Comparison of ENCODE assay signal across 8 cellular contexts in genomic region chr19:45477713-45478453, GRCh38. TPM values are rescaled to one million over a fixed set of nuclear protein-coding genes. Genes with fewer than 3 reads are reported as not detected.
A peak's percentile ranks its signal among the peaks of the same experiment; 100 is the strongest.
DNase-seq lines count a peak whose midpoint lies in the region; ATAC-seq and TF ChIP-seq lines count a peak whose summit lies in the region.

No MANE protein-coding gene starts in this region.

- H3K27ac Mint-ChIP-seq in type B pancreatic cell: peak overlapping the region; percentile 99

- peaks cover 11% of the 10 kb centered on the region for H3K4me1 ChIP-seq in body of pancreas
- no peaks in the 10 kb centered on the region for H3K4me1 ChIP-seq in lung (ENCODE audit: control insufficient read depth in 2 of 2, insufficient read depth in 2 of 2, low read length in 2 of 2)

- H3K9me3 Mint-ChIP-seq in type B pancreatic cell: no peaks in the 10 kb centered on the region

- H3K4me1 Mint-ChIP-seq in type B pancreatic cell (ENCODE audit: unreplicated experiment): peaks cover 7% of the 10 kb centered on the region

- intact Hi-C loops in body of pancreas (cut with DNase I): no loop called here

- H3K9me3 ChIP-seq in body of pancreas: no peaks in the 10 kb centered on the region
- H3K9me3 ChIP-seq in lung (ENCODE audit: control insufficient read depth in 2 of 2, insufficient read depth in 1 of 2, low read length in 1 of 2): no peaks in the 10 kb centered on the region

- H3K4me3 ChIP-seq in body of pancreas: no peak overlapping the region
- H3K4me3 ChIP-seq in lung: no peak overlapping the region

- no peak for TF ChIP-seq CTCF in body of pancreas (IDR thresholded peaks at IDR 0.05)
- no peak for TF ChIP-seq CTCF in lung (IDR thresholded peaks at IDR 0.05; ENCODE audit: control extremely low read depth, extremely low read depth)
- TF ChIP-seq CTCF in type B pancreatic cell (conservative IDR thresholded peaks at IDR 0.05): no peak

- H3K27me3 ChIP-seq in body of pancreas (no peaks in the 10 kb centered on the region), lung (ENCODE audit: control insufficient read depth, insufficient read depth) (no peaks in the 10 kb centered on the region)

- no peak for TF ChIP-seq POLR2A in body of pancreas (IDR thresholded peaks at IDR 0.05)

- H3K36me3 Mint-ChIP-seq in type B pancreatic cell: peaks cover under 1% of the 10 kb centered on the region

- H3K4me3 Mint-ChIP-seq in type B pancreatic cell: peak overlapping the region; percentile 91

- H3K27ac ChIP-seq in body of pancreas: peak overlapping the region; percentile 86 to 97 (median 92)
- peak overlapping the region; percentile 96 for H3K27ac ChIP-seq in lung (ENCODE audit: low read depth in 1 of 2, low read length in 1 of 2)

- no peak for DNase-seq in activated CD4-positive, CD25-positive, alpha-beta regulatory T cell treated with anti-CD3 and anti-CD28 coated beads, Interleukin-2, amount 50 U/mL, for 72 hours
- DNase-seq in NCI-H146 treated with DMSO at 0.1 percent for 48 hours (lab: John Stamatoyannopoulos, UW; ENCODE audit: unreplicated experiment) (peak; percentile 93), body of pancreas (no peak), lung (ENCODE audit: low spot score) (no peak), type B pancreatic cell (ENCODE audit: extremely low spot score, unreplicated experiment) (no peak), cerebellum (ENCODE audit: low spot score) (no peak), Ammon's horn (ENCODE audit: low spot score) (no peak)

- peaks cover 57% of the 10 kb centered on the region for H3K27me3 Mint-ChIP-seq in type B pancreatic cell

- ATAC-seq in activated CD4-positive, CD25-positive, alpha-beta regulatory T cell treated with anti-CD3 and anti-CD28 coated beads, Interleukin-2, amount 50 U/mL, for 24 hours: peak; percentile 36 to 38
- ATAC-seq in body of pancreas (peak; percentile 0), lung (ENCODE audit: insufficient read depth, low FRiP score) (peak; percentile 13)

- H3K36me3 ChIP-seq in body of pancreas (replicated peaks in 1 of 2; ENCODE audit: insufficient read depth in 1 of 2, low read depth in 2 of 2): no peaks in the 10 kb centered on the region
- H3K36me3 ChIP-seq in lung (ENCODE audit: control insufficient read depth in 2 of 2, insufficient read depth in 2 of 2, low read length in 2 of 2): peaks cover 0 to 3% of the 10 kb centered on the region in 2 donors

- 3 to 5% methylated on average over 12 of the region's 12 CpGs for WGBS in body of pancreas, 2 donors
- 8 to 9% methylated on average over 12 of the region's 12 CpGs for WGBS in lung, 2 donors

RNA-seq across cellular contexts. Expression of gene FOSB, which starts 10.1 kb away (rescaled TPM):
- total RNA-seq in body of pancreas: 10 to 100 TPM in 1 of 2 donors, 1 to 10 TPM in 1; 4.2 to 84.7 TPM
- total RNA-seq in lung: 10 to 100 TPM in 1 of 2 donors, 1 to 10 TPM in 1; 9.9 to 24.2 TPM
- 10 to 100 TPM in 1 of 2 donors, 1 to 10 TPM in 1; 7.9 to 22.8 TPM for polyA plus RNA-seq in lung
- total RNA-seq in type B pancreatic cell (ENCODE audit: low replicate concordance): 28.4 and 178 TPM in 2 replicates
- 2.5 TPM for total RNA-seq in cerebellum

RNA-seq across cellular contexts. Expression of gene RTN2, which starts 19.0 kb away (rescaled TPM):
- total RNA-seq in body of pancreas (1 to 10 TPM; 2.9 to 5.6 TPM), lung (10 to 100 TPM in 1 of 2 donors, 1 to 10 TPM in 1; 5.4 to 10.9 TPM), type B pancreatic cell (ENCODE audit: low replicate concordance) (11.9 and 13.0 TPM in 2 replicates), cerebellum (36.0 TPM)
- polyA plus RNA-seq in lung: 10 to 100 TPM in 1 of 2 donors, 1 to 10 TPM in 1; 8.3 to 10.3 TPM

RNA-seq across cellular contexts. Expression of gene PPM1N, which starts 20.4 kb away (rescaled TPM):
- total RNA-seq in body of pancreas (not detected), lung (1 to 10 TPM in 1 of 2 donors, under 1 TPM in 1; 0.37 to 2.3 TPM), type B pancreatic cell (ENCODE audit: low replicate concordance) (0.48 TPM in 1 of 2 replicates, not detected in the other), cerebellum (not detected)
- polyA plus RNA-seq in lung: 1 to 10 TPM; 1.0 to 8.1 TPM

RNA-seq across cellular contexts. Expression of gene VASP, which starts 29.4 kb away (rescaled TPM):
- total RNA-seq in body of pancreas (10 to 100 TPM; 27.0 to 29.7 TPM), lung (100 to 1,000 TPM in 1 of 2 donors, 10 to 100 TPM in 1; 49.1 to 211 TPM), type B pancreatic cell (ENCODE audit: low replicate concordance) (51.9 and 73.0 TPM in 2 replicates), cerebellum (11.2 TPM)
- polyA plus RNA-seq in lung: 100 to 1,000 TPM; 129 to 237 TPM

RNA-seq across cellular contexts. Expression of gene ERCC1, which starts 54.2 kb away (rescaled TPM):
- 10 to 100 TPM; 91.3 to 97.9 TPM for total RNA-seq in body of pancreas
- total RNA-seq in lung: 10 to 100 TPM; 72.4 to 82.3 TPM
- 10 to 100 TPM; 53.2 to 54.0 TPM for polyA plus RNA-seq in lung
- total RNA-seq in type B pancreatic cell (ENCODE audit: low replicate concordance): 57.3 and 71.8 TPM in 2 replicates
- total RNA-seq in cerebellum: 36.9 TPM
